In the genomic region with DNA sequence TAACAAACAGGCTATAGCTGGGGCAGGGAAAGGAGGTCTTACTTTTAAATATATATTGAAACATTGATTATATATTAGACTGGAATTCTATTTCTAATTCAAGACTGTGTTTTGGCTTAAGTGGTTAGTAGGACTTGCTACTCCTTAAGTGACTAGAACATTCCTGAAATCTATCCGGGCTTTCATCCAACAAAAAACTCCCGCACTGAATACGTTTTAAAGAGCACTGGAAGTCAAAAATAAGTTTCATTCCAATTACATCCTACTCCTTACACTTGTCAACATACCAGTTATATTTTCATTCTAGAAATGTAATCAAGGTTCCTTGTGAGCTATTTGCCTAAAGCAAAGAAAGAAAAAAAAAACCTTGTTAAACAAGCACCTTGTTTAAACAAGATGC, we compare ENCODE assay signal across 1 cellular context.
TF ChIP-seq lines count a peak whose summit lies in the region.

No MANE protein-coding gene starts in this region.

TF ChIP-seq in H1, 55 proteins besides CTCF, POLR2A, EP300 and RAD21:
- TF ChIP-seq CHD2 (IDR thresholded peaks at IDR 0.05; ENCODE audit: low read length) (no peak), USF2 (IDR thresholded peaks at IDR 0.05; ENCODE audit: low read length) (no peak), CBX8 (IDR thresholded peaks at IDR 0.05; ENCODE audit: borderline replicate concordance, low read depth, low read length) (no peak), SIRT6 (IDR thresholded peaks at IDR 0.05; ENCODE audit: low read length) (no peak), CTBP2 (IDR thresholded peaks at IDR 0.05; ENCODE audit: borderline replicate concordance, insufficient read depth, insufficient read length, low read length) (no peak), RNF2 (IDR thresholded peaks at IDR 0.05; ENCODE audit: borderline replicate concordance, low read depth, low read length, missing control alignments, poor library complexity, severe bottlenecking) (no peak), CBX5 (IDR thresholded peaks at IDR 0.05; ENCODE audit: low read depth, low read length) (no peak), SAP30 (IDR thresholded peaks at IDR 0.05; ENCODE audit: insufficient read depth, insufficient replicate concordance, low read length) (no peak), PHF8 (conservative IDR thresholded peaks at IDR 0.05; ENCODE audit: low read depth, low read length) (no peak), KDM5A (IDR thresholded peaks at IDR 0.05; ENCODE audit: low read length) (no peak)
- TF ChIP-seq, protein P1, sequence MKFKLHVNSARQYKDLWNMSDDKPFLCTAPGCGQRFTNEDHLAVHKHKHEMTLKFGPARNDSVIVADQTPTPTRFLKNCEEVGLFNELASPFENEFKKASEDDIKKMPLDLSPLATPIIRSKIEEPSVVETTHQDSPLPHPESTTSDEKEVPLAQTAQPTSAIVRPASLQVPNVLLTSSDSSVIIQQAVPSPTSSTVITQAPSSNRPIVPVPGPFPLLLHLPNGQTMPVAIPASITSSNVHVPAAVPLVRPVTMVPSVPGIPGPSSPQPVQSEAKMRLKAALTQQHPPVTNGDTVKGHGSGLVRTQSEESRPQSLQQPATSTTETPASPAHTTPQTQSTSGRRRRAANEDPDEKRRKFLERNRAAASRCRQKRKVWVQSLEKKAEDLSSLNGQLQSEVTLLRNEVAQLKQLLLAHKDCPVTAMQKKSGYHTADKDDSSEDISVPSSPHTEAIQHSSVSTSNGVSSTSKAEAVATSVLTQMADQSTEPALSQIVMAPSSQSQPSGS (IDR thresholded peaks at IDR 0.05; ENCODE audit: low read length): no peak
- TF ChIP-seq, protein P2, sequence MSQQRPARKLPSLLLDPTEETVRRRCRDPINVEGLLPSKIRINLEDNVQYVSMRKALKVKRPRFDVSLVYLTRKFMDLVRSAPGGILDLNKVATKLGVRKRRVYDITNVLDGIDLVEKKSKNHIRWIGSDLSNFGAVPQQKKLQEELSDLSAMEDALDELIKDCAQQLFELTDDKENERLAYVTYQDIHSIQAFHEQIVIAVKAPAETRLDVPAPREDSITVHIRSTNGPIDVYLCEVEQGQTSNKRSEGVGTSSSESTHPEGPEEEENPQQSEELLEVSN (IDR thresholded peaks at IDR 0.05): no peak
